In genomic region chr17:18855831-18856624, GRCh38 we compare ENCODE assay signal across 8 cellular contexts. TPM values are rescaled to one million over a fixed set of nuclear protein-coding genes. Genes with fewer than 3 reads are reported as not detected.
A peak's percentile ranks its signal among the peaks of the same experiment; 100 is the strongest.
DNase-seq lines count a peak whose midpoint lies in the region; ATAC-seq and TF ChIP-seq lines count a peak whose summit lies in the region.

No MANE protein-coding gene starts in this region.

- H3K27me3 Mint-ChIP-seq in CD4-positive, alpha-beta T cell = no peaks in the 10 kb centered on the region
- H3K27me3 Mint-ChIP-seq in activated CD4-positive, alpha-beta memory T cell treated with anti-CD3 and anti-CD28 coated beads for 36 hours = no peaks in the 10 kb centered on the region

- peak overlapping the region; percentile 95 for H3K4me3 Mint-ChIP-seq in CD4-positive, alpha-beta T cell
- H3K4me3 Mint-ChIP-seq in activated CD4-positive, alpha-beta memory T cell treated with anti-CD3 and anti-CD28 coated beads for 36 hours = peak overlapping the region; percentile 93

- peaks cover 49% of the 10 kb centered on the region for H3K4me1 Mint-ChIP-seq in CD4-positive, alpha-beta T cell (ENCODE audit: low read depth)
- H3K4me1 Mint-ChIP-seq in activated CD4-positive, alpha-beta memory T cell treated with anti-CD3 and anti-CD28 coated beads for 36 hours (ENCODE audit: low read depth) = peaks cover 36% of the 10 kb centered on the region

- no peaks in the 10 kb centered on the region for H3K27me3 ChIP-seq in CD4-positive, alpha-beta T cell (ENCODE audit: control insufficient read depth, insufficient read depth, low read length)
- no peaks in the 10 kb centered on the region for H3K27me3 ChIP-seq in duodenal mucosa (ENCODE audit: control insufficient read depth in 1 of 2, insufficient read depth in 2 of 2, low read length in 2 of 2)
- no peaks in the 10 kb centered on the region for H3K27me3 ChIP-seq in right lobe of liver

- POLR2A ChIA-PET in CD4-positive, alpha-beta T cell (lab: Charles Lee) = interaction anchor here (0.6 kb wide), 1 partner anchor 100 kb away, joined by 3 read pairs; no protein-coding TSS in a partner anchor
- POLR2A ChIA-PET in activated CD4-positive, alpha-beta memory T cell treated with anti-CD3 and anti-CD28 coated beads for 36 hours (lab: Charles Lee) = no interaction called here

- no peaks in the 10 kb centered on the region for H3K9me3 ChIP-seq in CD4-positive, alpha-beta T cell (ENCODE audit: control insufficient read depth, low read length)
- H3K9me3 ChIP-seq in duodenal mucosa (ENCODE audit: control insufficient read depth in 1 of 2, low read length in 2 of 2) (no peaks in the 10 kb centered on the region), right lobe of liver (no peaks in the 10 kb centered on the region)

- DNase-seq in CD4-positive, alpha-beta T cell = peak; percentile 74 to 87 (median 79)
- peak; percentile 99 for DNase-seq in NCI-H82 (lab: John Stamatoyannopoulos, UW)
- peak; percentile 94 for DNase-seq in activated CD4-positive, alpha-beta memory T cell treated with anti-CD3 and anti-CD28 coated beads for 36 hours
- peak; percentile 89 to 93 (median 90) for DNase-seq in right lobe of liver
- DNase-seq in stimulated activated CD4-positive, alpha-beta T cell treated with anti-CD3 and anti-CD28 coated beads, Interleukin-4, amount 100 ng/mL, for 24 hours = peak; percentile 90

- peaks cover 6% of the 10 kb centered on the region for H3K36me3 Mint-ChIP-seq in CD4-positive, alpha-beta T cell (ENCODE audit: low read depth)
- no peaks in the 10 kb centered on the region for H3K36me3 Mint-ChIP-seq in activated CD4-positive, alpha-beta memory T cell treated with anti-CD3 and anti-CD28 coated beads for 36 hours

- peak; percentile 88 for ATAC-seq in CD4-positive, alpha-beta T cell (ENCODE audit: poor library complexity)
- ATAC-seq in GM19452 (IDR thresholded peaks at IDR 0.05; ENCODE audit: unreplicated experiment) (peak; percentile 62), HG03575 (IDR thresholded peaks at IDR 0.05; ENCODE audit: extremely low read depth, insufficient number of reproducible peaks, low FRiP score, unreplicated experiment) (peak; percentile 46), right lobe of liver (peak; percentile 81 to 88 (median 84))

- H3K4me3 ChIP-seq in duodenal mucosa (ENCODE audit: low read depth in 1 of 2, low read length in 2 of 2) (peak overlapping the region; percentile 74 to 89), right lobe of liver (peak overlapping the region; percentile 39 to 53 (median 50))

- no peaks in the 10 kb centered on the region for H3K9me3 Mint-ChIP-seq in CD4-positive, alpha-beta T cell
- H3K9me3 Mint-ChIP-seq in activated CD4-positive, alpha-beta memory T cell treated with anti-CD3 and anti-CD28 coated beads for 36 hours = no peaks in the 10 kb centered on the region

- peak overlapping the region; percentile 64 to 73 for H3K9ac ChIP-seq in duodenal mucosa (ENCODE audit: low read depth in 1 of 2, low read length in 2 of 2)

- CTCF ChIA-PET in CD4-positive, alpha-beta T cell (lab: Charles Lee) = no interaction called here
- CTCF ChIA-PET in activated CD4-positive, alpha-beta memory T cell treated with anti-CD3 and anti-CD28 coated beads for 36 hours (lab: Charles Lee) = interaction anchor here (1.0 kb wide), 1 partner anchor 105 kb away, joined by 5 read pairs; no protein-coding TSS in a partner anchor

- H3K4me1 ChIP-seq in duodenal mucosa (ENCODE audit: control insufficient read depth in 1 of 2, insufficient read depth in 2 of 2, low read length in 2 of 2) (peaks cover 16 to 27% of the 10 kb centered on the region in 2 donors), right lobe of liver (peaks cover 0 to 25% (median 6%) of the 10 kb centered on the region in 4 donors)

- peak overlapping the region; percentile 41 for H3K27ac ChIP-seq in CD4-positive, alpha-beta T cell (ENCODE audit: low read depth, low read length)
- H3K27ac ChIP-seq in duodenal mucosa (ENCODE audit: low read depth, low read length) (peak overlapping the region; percentile 61), right lobe of liver (peak overlapping the region; percentile 36 to 75 (median 63))

- TF ChIP-seq CTCF in CD4-positive, alpha-beta T cell (IDR thresholded peaks at IDR 0.05) = no peak
- no peak for TF ChIP-seq CTCF in right lobe of liver (IDR thresholded peaks at IDR 0.05)

- no peaks in the 10 kb centered on the region for H3K36me3 ChIP-seq in duodenal mucosa (ENCODE audit: control insufficient read depth in 1 of 2, insufficient read depth in 2 of 2, low read length in 2 of 2)
- H3K36me3 ChIP-seq in right lobe of liver = no peaks in the 10 kb centered on the region

- peak; percentile 59 for TF ChIP-seq POLR2A in right lobe of liver (IDR thresholded peaks at IDR 0.05)

- intact Hi-C loops in CD4-positive, alpha-beta T cell (cut with DNase I, micrococcal nuclease) = loop anchor here in 1 of 2 experiments (5.0 kb wide), 1 partner anchor 151 kb away; no protein-coding TSS in a partner anchor
- intact Hi-C loops in activated CD4-positive, alpha-beta memory T cell treated with anti-CD3 and anti-CD28 coated beads for 36 hours (cut with micrococcal nuclease) = loop anchor here (10.0 kb wide), 2 partner anchors 149 to 671 kb away; partner anchors contain the start of genes ALKBH5 and FAM83G
- intact Hi-C loops in right lobe of liver (cut with DNase I) = no loop called here

- peak overlapping the region; percentile 89 for H3K27ac Mint-ChIP-seq in CD4-positive, alpha-beta T cell
- peak overlapping the region; percentile 79 for H3K27ac Mint-ChIP-seq in activated CD4-positive, alpha-beta memory T cell treated with anti-CD3 and anti-CD28 coated beads for 36 hours

- 7% methylated on average over 25 of the region's 31 CpGs for WGBS in right lobe of liver (ENCODE audit: insufficient coverage, low coverage, low lambda C conversion rate, missing lambda C conversion rate)

RNA-seq across cellular contexts. Expression of gene PRPSAP2, which starts 1.9 kb away (rescaled TPM):
- 10 to 100 TPM; 24.9 to 25.5 TPM for total RNA-seq in CD4-positive, alpha-beta T cell
- 10 to 100 TPM; 41.9 to 42.5 TPM for total RNA-seq in activated CD4-positive, alpha-beta memory T cell treated with anti-CD3 and anti-CD28 coated beads for 36 hours
- total RNA-seq in right lobe of liver = 10 to 100 TPM; 15.8 to 19.7 (median 16.6) TPM

Comparison
In these comparisons a context has a peak if more than half of its experiments do, and no peak if none do; other contexts are left out.
1. Peak in every context shown above with its lines: DNase-seq, ATAC-seq, H3K4me3 ChIP-seq and H3K27ac ChIP-seq.